ENCODE assay signal across 1 cellular context in genomic region chr22:46250035-46250782, GRCh38.
A peak's percentile ranks its signal among the peaks of the same experiment; 100 is the strongest.
TF ChIP-seq lines count a peak whose summit lies in the region.

CDPF1 (minus strand) TSS chr22:46250293; CDS start chr22:46248284, 2,009 bp downstream.

TF ChIP-seq in HepG2, 621 proteins besides CTCF, POLR2A, EP300 and RAD21 (continued from another document and continues in another):
- TF ChIP-seq DZIP1 (CRISPR knock-in tag; IDR thresholded peaks at IDR 0.05): peak; percentile 74
- 0 out of 2 replicates have a peak, but pooled peaks have one; percentile 35 for TF ChIP-seq ZNF891 (CRISPR knock-in tag; IDR thresholded peaks at IDR 0.05)
- TF ChIP-seq MXD3 (CRISPR knock-in tag; IDR thresholded peaks at IDR 0.05): peak; percentile 67; the same call in 1 of the 2 replicates
- TF ChIP-seq MTA1 (CRISPR knock-in tag; IDR thresholded peaks at IDR 0.05; ENCODE audit: borderline replicate concordance): no peak
- peak; percentile 76 for TF ChIP-seq ZNF574 (CRISPR knock-in tag; IDR thresholded peaks at IDR 0.05)
- TF ChIP-seq GABPA (IDR thresholded peaks at IDR 0.05; ENCODE audit: low read depth, low read length): peak; percentile 84
- peak; percentile 85 for TF ChIP-seq GABPA (CRISPR knock-in tag; IDR thresholded peaks at IDR 0.05; ENCODE audit: low read depth)
- 0 out of 2 replicates have a peak, but pooled peaks have one; percentile 72 for TF ChIP-seq TERF1 (CRISPR knock-in tag; IDR thresholded peaks at IDR 0.05)
- no peak for TF ChIP-seq SOX6 (IDR thresholded peaks at IDR 0.05)
- TF ChIP-seq SOX6 (CRISPR knock-in tag; IDR thresholded peaks at IDR 0.05): peak; percentile 44
- TF ChIP-seq CENPBD1 (CRISPR knock-in tag; IDR thresholded peaks at IDR 0.05; ENCODE audit: borderline replicate concordance, low read depth): no peak; the same call in 1 of the 2 replicates
- TF ChIP-seq PITX1 (CRISPR knock-in tag; IDR thresholded peaks at IDR 0.05): no peak; the same call in 1 of the 2 replicates
- no peak for TF ChIP-seq ZNF530 (CRISPR knock-in tag; IDR thresholded peaks at IDR 0.05; ENCODE audit: low read depth)
- no peak for TF ChIP-seq ZBTB44 (CRISPR knock-in tag; IDR thresholded peaks at IDR 0.05)
- peak; percentile 82 for TF ChIP-seq GATAD1 (CRISPR knock-in tag; IDR thresholded peaks at IDR 0.05)
- peak; percentile 88 for TF ChIP-seq ZNF329 (CRISPR knock-in tag; IDR thresholded peaks at IDR 0.05; ENCODE audit: low read depth)
- no peak for TF ChIP-seq TCF12 (IDR thresholded peaks at IDR 0.05)
- TF ChIP-seq TCF12 (CRISPR knock-in tag; IDR thresholded peaks at IDR 0.05): no peak
- TF ChIP-seq TEAD2 (CRISPR knock-in tag; IDR thresholded peaks at IDR 0.05): peak; percentile 37; the same call in 1 of the 2 replicates
- TF ChIP-seq ELK4 (CRISPR knock-in tag; IDR thresholded peaks at IDR 0.05; ENCODE audit: borderline replicate concordance): no peak
- no peak for TF ChIP-seq BCLAF1 (IDR thresholded peaks at IDR 0.05)
- TF ChIP-seq RBFOX2 (IDR thresholded peaks at IDR 0.05; ENCODE audit: low read depth, low read length): peak; percentile 98
- TF ChIP-seq JARID2 (CRISPR knock-in tag; IDR thresholded peaks at IDR 0.05; ENCODE audit: insufficient replicate concordance): no peak
- peak; percentile 22; the same call in 1 of the 2 replicates for TF ChIP-seq THAP8 (CRISPR knock-in tag; IDR thresholded peaks at IDR 0.05; ENCODE audit: borderline replicate concordance)
- no peak for TF ChIP-seq AHDC1 (CRISPR knock-in tag; IDR thresholded peaks at IDR 0.05; ENCODE audit: borderline replicate concordance)
- TF ChIP-seq ZNF883 (CRISPR knock-in tag; IDR thresholded peaks at IDR 0.05; ENCODE audit: not compliant biosample characterization): peak; percentile 83
- peak; percentile 83; the same call in 1 of the 2 replicates for TF ChIP-seq ZNF766 (CRISPR knock-in tag; IDR thresholded peaks at IDR 0.05; ENCODE audit: borderline replicate concordance)
- 0 out of 2 replicates have a peak, but pooled peaks have one; percentile 74 for TF ChIP-seq ZFP37 (CRISPR knock-in tag; IDR thresholded peaks at IDR 0.05; ENCODE audit: borderline replicate concordance)
- TF ChIP-seq ZNF556 (CRISPR knock-in tag; IDR thresholded peaks at IDR 0.05; ENCODE audit: borderline replicate concordance): no peak
- TF ChIP-seq SALL1 (CRISPR knock-in tag; IDR thresholded peaks at IDR 0.05): peak; percentile 66; the same call in 1 of the 2 replicates
- TF ChIP-seq ZNF251 (CRISPR knock-in tag; IDR thresholded peaks at IDR 0.05): no peak
- 0 out of 2 replicates have a peak, but pooled peaks have one; percentile 13 for TF ChIP-seq ZNF317 (CRISPR knock-in tag; IDR thresholded peaks at IDR 0.05)
- TF ChIP-seq RCOR2 (CRISPR knock-in tag; IDR thresholded peaks at IDR 0.05): no peak
- peak; percentile 23; the same call in 1 of the 2 replicates for TF ChIP-seq ZFP90 (CRISPR knock-in tag; IDR thresholded peaks at IDR 0.05; ENCODE audit: borderline replicate concordance)
- no peak for TF ChIP-seq ZNF670 (CRISPR knock-in tag; IDR thresholded peaks at IDR 0.05; ENCODE audit: borderline replicate concordance)
- peak; percentile 21; the same call in 1 of the 2 replicates for TF ChIP-seq REL (CRISPR knock-in tag; conservative IDR thresholded peaks at IDR 0.05)
- no peak; the same call in none of the 2 replicates for TF ChIP-seq ATF5 (CRISPR knock-in tag; IDR thresholded peaks at IDR 0.05; ENCODE audit: low read depth)
- no peak for TF ChIP-seq KAT2B (IDR thresholded peaks at IDR 0.05; ENCODE audit: borderline replicate concordance, low read depth, low read length)
- no peak for TF ChIP-seq DMAP1 (CRISPR knock-in tag; IDR thresholded peaks at IDR 0.05)
